In the genomic region with DNA sequence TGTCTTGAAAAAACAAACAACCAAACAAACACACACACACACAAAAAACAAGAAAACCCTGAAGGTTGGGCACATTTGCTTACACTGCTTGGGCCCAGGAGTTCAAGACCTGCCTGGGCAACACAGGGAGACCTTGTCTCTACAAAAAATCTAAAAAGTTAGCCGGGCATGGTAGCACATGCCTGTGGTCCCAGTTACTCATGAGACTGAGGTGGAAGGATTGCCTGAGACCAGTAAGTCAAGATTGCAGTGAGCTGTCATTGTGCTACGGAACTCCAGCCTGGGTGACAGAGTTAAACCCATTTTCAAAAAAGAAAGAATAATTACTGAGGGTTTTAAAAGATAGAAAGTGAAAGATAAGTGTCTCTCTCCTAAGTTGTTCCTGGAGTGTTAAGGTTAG, we compare ENCODE assay signal across 18 cellular contexts.
"Had no signal": no experiment of that assay in that cellular context is flagged by ENCODE, and none has a peak within 500 bp of the region (broad histone marks: within the 10 kb centered on the region; RNA-seq: fewer than 3 reads in every experiment).

No MANE protein-coding gene starts in this region.

- H3K27me3 Mint-ChIP-seq: activated CD4-positive, alpha-beta memory T cell treated with anti-CD3 and anti-CD28 coated beads, Interleukin-2, amount 10 ng/mL, durations not matched to agents 7 days and 5 days; activated CD4-positive, alpha-beta T cell treated with anti-CD3 and anti-CD28 coated beads for 36 hours; naive B cell; T-helper 17 cell had no signal

- H3K36me3 ChIP-seq: lower lobe of right lung, neural progenitor cell, thyroid gland, uterus had no signal

- H3K36me3 Mint-ChIP-seq: stimulated activated effector memory CD8-positive, alpha-beta T cell treated with anti-CD3 and anti-CD28 coated beads, Interleukin-12 subunit alpha, Interleukin-12 subunit beta, amount 100 ng/mL, for 72 hours had no signal

- H3K4me2 ChIP-seq: neural progenitor cell had no signal

- H3K9me3 Mint-ChIP-seq: activated CD4-positive, alpha-beta memory T cell treated with anti-CD3 and anti-CD28 coated beads, Interleukin-2, amount 10 ng/mL, durations not matched to agents 7 days and 5 days; activated naive CD4-positive, alpha-beta T cell treated with anti-CD3 and anti-CD28 coated beads, Interleukin-2, amount 50 U/mL, for 72 hours; neural progenitor cell; stimulated activated effector memory CD8-positive, alpha-beta T cell treated with anti-CD3 and anti-CD28 coated beads, Interleukin-12 subunit alpha, Interleukin-12 subunit beta, amount 100 ng/mL, for 72 hours had no signal

- H3K27ac Mint-ChIP-seq: activated CD4-positive, alpha-beta memory T cell treated with anti-CD3 and anti-CD28 coated beads, Interleukin-2, amount 10 ng/mL, durations not matched to agents 7 days and 5 days; activated CD4-positive, alpha-beta T cell treated with anti-CD3 and anti-CD28 coated beads for 36 hours; activated naive CD4-positive, alpha-beta T cell treated with anti-CD3 and anti-CD28 coated beads, Interleukin-2, amount 50 U/mL, for 72 hours; neural progenitor cell; stimulated activated effector memory CD8-positive, alpha-beta T cell treated with anti-CD3 and anti-CD28 coated beads, Interleukin-12 subunit alpha, Interleukin-12 subunit beta, amount 100 ng/mL, for 72 hours; T-helper 17 cell had no signal

- H3K27ac ChIP-seq: lower lobe of right lung, neural progenitor cell, psoas muscle, thyroid gland, uterus had no signal

- H3K4me3 Mint-ChIP-seq: activated CD4-positive, alpha-beta memory T cell treated with anti-CD3 and anti-CD28 coated beads, Interleukin-2, amount 10 ng/mL, durations not matched to agents 7 days and 5 days; activated CD4-positive, alpha-beta T cell treated with anti-CD3 and anti-CD28 coated beads for 36 hours; naive B cell; neural progenitor cell; stimulated activated effector memory CD8-positive, alpha-beta T cell treated with anti-CD3 and anti-CD28 coated beads, Interleukin-12 subunit alpha, Interleukin-12 subunit beta, amount 100 ng/mL, for 72 hours; T-helper 17 cell had no signal

- H3K27me3 ChIP-seq: neural progenitor cell, thyroid gland, uterus had no signal

- H3K4me1 Mint-ChIP-seq: activated CD4-positive, alpha-beta memory T cell treated with anti-CD3 and anti-CD28 coated beads, Interleukin-2, amount 10 ng/mL, durations not matched to agents 7 days and 5 days; neural progenitor cell; stimulated activated effector memory CD8-positive, alpha-beta T cell treated with anti-CD3 and anti-CD28 coated beads, Interleukin-12 subunit alpha, Interleukin-12 subunit beta, amount 100 ng/mL, for 72 hours had no signal

- ATAC-seq: activated CD4-positive, alpha-beta T cell treated with anti-CD3 and anti-CD28 coated beads for 36 hours; activated naive CD4-positive, alpha-beta T cell treated with anti-CD3 and anti-CD28 coated beads, Interleukin-2, amount 50 U/mL, for 72 hours; lower lobe of right lung; psoas muscle; stimulated activated effector memory CD8-positive, alpha-beta T cell treated with anti-CD3 and anti-CD28 coated beads, Interleukin-12 subunit alpha, Interleukin-12 subunit beta, amount 100 ng/mL, for 72 hours; T-helper 17 cell had no signal

- H3K9me3 ChIP-seq: lower lobe of right lung, psoas muscle, thyroid gland, uterus had no signal

- H3K4me3 ChIP-seq: lower lobe of right lung, neural progenitor cell, psoas muscle, thyroid gland, uterus had no signal

- H3K9ac ChIP-seq: neural progenitor cell had no signal

- DNase-seq: activated CD4-positive, alpha-beta memory T cell treated with anti-CD3 and anti-CD28 coated beads, Interleukin-2, amount 10 ng/mL, durations not matched to agents 7 days and 5 days; activated CD4-positive, alpha-beta T cell treated with anti-CD3 and anti-CD28 coated beads for 36 hours; activated CD8-positive, alpha-beta memory T cell treated with anti-CD3 and anti-CD28 coated beads, Interleukin-2, amount 50 U/mL, for 4 hours; activated effector memory CD4-positive, alpha-beta T cell treated with anti-CD3 and anti-CD28 coated beads, Interleukin-2, amount 50 U/mL, for 16 hours; activated T-cell treated with anti-CD3 and anti-CD28 coated beads, Interleukin-2, amount 50 U/mL, for 48 hours; amygdala; dermis blood vessel endothelial cell; erythroblast; glutamatergic neuron; lower lobe of right lung; naive B cell; psoas muscle; T-helper 17 cell; thyroid gland; uterus had no signal

- H3K4me1 ChIP-seq: lower lobe of right lung, neural progenitor cell, psoas muscle, thyroid gland, uterus had no signal
